12 cellular contexts compared by ENCODE assay signal in the genomic region with DNA sequence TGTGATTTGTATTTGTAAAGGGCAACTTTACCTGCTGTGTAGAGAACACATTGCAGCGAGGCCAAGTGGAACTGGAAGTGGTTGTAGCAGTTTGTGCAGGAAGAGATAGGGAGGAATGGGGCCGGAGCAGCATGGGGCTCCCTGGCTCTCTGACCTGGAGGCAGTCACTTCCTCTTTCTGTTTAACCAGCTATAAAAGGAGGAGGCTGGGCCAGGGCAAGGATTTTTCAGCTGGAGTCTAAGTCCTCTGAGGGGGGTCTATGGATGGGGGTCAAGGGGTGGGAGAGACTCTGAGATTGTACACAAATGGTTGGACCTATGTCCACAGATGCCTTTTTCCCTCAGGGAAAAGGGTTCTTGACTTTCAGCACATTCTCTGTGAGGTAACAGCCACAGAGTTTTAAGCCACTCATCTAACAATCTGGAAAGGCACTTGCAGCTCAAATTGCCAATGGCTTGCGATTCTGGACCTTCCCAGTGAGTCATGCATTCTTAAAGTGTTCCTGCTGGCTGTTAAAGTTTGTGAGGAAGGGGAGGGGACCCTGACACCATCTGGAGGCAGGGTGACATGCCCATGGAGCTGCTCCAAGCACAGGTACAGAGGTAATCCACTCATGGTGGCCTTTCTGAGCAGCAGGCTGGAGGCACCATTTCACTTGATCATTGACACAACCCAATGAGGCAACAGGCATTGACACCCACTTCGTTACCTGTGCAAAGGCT.
DNase-seq lines count a peak whose midpoint lies in the region; ATAC-seq and TF ChIP-seq lines count a peak whose summit lies in the region.
"Had no signal": no experiment of that assay in that cellular context is flagged by ENCODE, and none has a peak within 500 bp of the region (broad histone marks: within the 10 kb centered on the region; RNA-seq: fewer than 3 reads in every experiment).

No MANE protein-coding gene starts in this region.

- no peaks in the 10 kb centered on the region for H3K79me2 ChIP-seq in Loucy (ENCODE audit: insufficient read depth, low read length)
- no peaks in the 10 kb centered on the region for H3K79me2 ChIP-seq in osteoblast (ENCODE audit: insufficient read depth, low read length)

- H3K27ac ChIP-seq in breast epithelium (peak overlapping the region; percentile 70 to 75), osteoblast (ENCODE audit: low read depth, low read length) (no peak overlapping the region)
- H3K27ac ChIP-seq: SJSA1 had no signal

- TF ChIP-seq CTCF in Loucy (conservative IDR thresholded peaks at IDR 0.05; ENCODE audit: low read length) (no peak), breast epithelium (IDR thresholded peaks at IDR 0.05) (no peak), osteoblast (IDR thresholded peaks at IDR 0.05; ENCODE audit: extremely low read depth, low read depth, low read length) (no peak)

- H3K27me3 ChIP-seq in Loucy (ENCODE audit: insufficient read depth, low read length, poor library complexity, severe bottlenecking) (no peaks in the 10 kb centered on the region), breast epithelium (no peaks in the 10 kb centered on the region), osteoblast (ENCODE audit: insufficient read depth, low read length) (no peaks in the 10 kb centered on the region)
- H3K27me3 ChIP-seq: SJSA1 had no signal

- H3K36me3 ChIP-seq in Loucy (ENCODE audit: insufficient read depth, low read length) (no peaks in the 10 kb centered on the region), breast epithelium (no peaks in the 10 kb centered on the region), osteoblast (ENCODE audit: insufficient read depth, low read length) (no peaks in the 10 kb centered on the region)
- H3K36me3 ChIP-seq: SJSA1 had no signal

- peaks cover 33% of the 10 kb centered on the region for H3K4me1 ChIP-seq in Loucy (ENCODE audit: insufficient read depth, low read length, poor library complexity, severe bottlenecking)
- peaks cover 0 to 6% of the 10 kb centered on the region in 2 donors for H3K4me1 ChIP-seq in breast epithelium
- no peaks in the 10 kb centered on the region for H3K4me1 ChIP-seq in osteoblast (ENCODE audit: insufficient read depth, low read length)
- H3K4me1 ChIP-seq: SJSA1 had no signal

- no peaks in the 10 kb centered on the region for H3F3A ChIP-seq in Loucy (ENCODE audit: low read depth)

- H3K9ac ChIP-seq in Loucy (ENCODE audit: low read depth, low read length, poor library complexity, severe bottlenecking): peak overlapping the region; percentile 22

- H3K4me2 ChIP-seq in Loucy (ENCODE audit: low read depth, low read length, poor library complexity, severe bottlenecking) (peak overlapping the region; percentile 21), osteoblast (ENCODE audit: insufficient read depth, low read length) (no peak overlapping the region)

- H2AFZ ChIP-seq in Loucy (ENCODE audit: low read length): peak overlapping the region; percentile 23; the same call in 1 of the 2 replicates
- H2AFZ ChIP-seq in osteoblast (ENCODE audit: low read length): no peak overlapping the region

- DNase-seq in breast epithelium (ENCODE audit: low spot score in 2 of 2) (no peak), osteoblast (ENCODE audit: insufficient read length, low spot score, missing footprints) (peak; percentile 52), ecto neural progenitor cell (ENCODE audit: low spot score) (no peak), DMS153 treated with DMSO at 0.1 percent for 48 hours (lab: John Stamatoyannopoulos, UW; ENCODE audit: unreplicated experiment) (no peak)
- no peak for DNase-seq in stimulated activated CD4-positive, alpha-beta T cell treated with anti-CD3 and anti-CD28 coated beads, Interleukin-2, amount 100 ng/mL, for 48 hours
- DNase-seq: activated CD4-positive, alpha-beta T cell treated with anti-CD3 and anti-CD28 coated beads, Interleukin-2, amount 50 U/mL, for 1 hour; activated gamma-delta T cell; natural killer cell had no signal

- no peaks in the 10 kb centered on the region for H3K9me2 ChIP-seq in Loucy (replicated peaks; ENCODE audit: low read depth, low read length)

- TF ChIP-seq POLR2A in breast epithelium (IDR thresholded peaks at IDR 0.05): no peak

- H4K20me1 ChIP-seq in Loucy (ENCODE audit: insufficient read depth, low read length, poor library complexity, severe bottlenecking): no peaks in the 10 kb centered on the region
- H4K20me1 ChIP-seq in osteoblast (ENCODE audit: insufficient read depth, low read length): no peaks in the 10 kb centered on the region

- intact Hi-C loops in breast epithelium (cut with DNase I; ENCODE audit: low total_unique reads): no loop called here

- H3K4me3 ChIP-seq in Loucy (ENCODE audit: low read length, poor library complexity, severe bottlenecking) (no peak overlapping the region), breast epithelium (no peak overlapping the region), osteoblast (ENCODE audit: insufficient read depth, low read length) (no peak overlapping the region)
- H3K4me3 ChIP-seq: SJSA1 had no signal

- H3K9me3 ChIP-seq in Loucy (ENCODE audit: insufficient read depth, low read depth, low read length): no peaks in the 10 kb centered on the region
- no peaks in the 10 kb centered on the region for H3K9me3 ChIP-seq in breast epithelium
- peaks cover 5% of the 10 kb centered on the region for H3K9me3 ChIP-seq in osteoblast (ENCODE audit: low read depth, low read length)
- H3K9me3 ChIP-seq: SJSA1 had no signal

- ATAC-seq in GM18511 (IDR thresholded peaks at IDR 0.05; ENCODE audit: unreplicated experiment) (peak; percentile 74), GM21526 (IDR thresholded peaks at IDR 0.05; ENCODE audit: low FRiP score, unreplicated experiment) (no peak)
- ATAC-seq: natural killer cell had no signal
